Comparison of ENCODE assay signal across 8 cellular contexts in the genomic region with DNA sequence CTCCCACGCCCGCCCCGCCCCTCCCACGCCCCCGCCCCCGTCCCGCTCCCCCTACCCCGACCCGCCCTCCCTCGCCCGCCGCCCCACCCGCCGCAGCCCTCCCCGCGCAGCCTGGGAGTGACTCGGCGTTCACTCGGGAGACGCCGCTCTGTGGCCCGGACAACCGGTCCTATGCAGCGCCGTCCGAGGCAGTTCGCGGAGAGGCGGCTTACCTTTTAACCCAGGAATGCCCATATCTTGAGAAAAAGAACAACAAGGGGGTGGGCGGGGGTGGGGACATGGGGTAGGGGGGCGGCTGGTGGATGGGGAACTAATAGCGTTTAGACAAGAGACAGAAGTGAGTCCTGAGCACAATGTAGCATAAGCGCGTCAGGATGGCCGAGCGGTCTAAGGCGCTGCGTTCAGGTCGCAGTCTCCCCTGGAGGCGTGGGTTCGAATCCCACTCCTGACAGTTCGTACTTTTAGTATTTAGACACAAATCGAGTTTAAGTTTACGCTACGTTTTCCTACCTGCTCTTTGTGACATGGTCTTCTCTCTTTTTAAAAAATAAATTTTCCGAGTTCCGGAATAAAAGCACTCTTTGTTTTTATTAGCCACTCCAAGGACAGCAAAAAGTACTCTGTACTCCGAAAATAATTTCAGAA. TPM values are rescaled to one million over a fixed set of nuclear protein-coding genes. Genes with fewer than 3 reads are reported as not detected.
DNase-seq lines count a peak whose midpoint lies in the region; ATAC-seq and TF ChIP-seq lines count a peak whose summit lies in the region.

No MANE protein-coding gene starts in this region.

- TF ChIP-seq CTCF in AG04449 (IDR thresholded peaks at IDR 0.05; ENCODE audit: insufficient read depth, low read length, missing control alignments) (no peak), kidney epithelial cell (IDR thresholded peaks at IDR 0.05; ENCODE audit: insufficient read depth, low read length, poor library complexity, severe bottlenecking) (no peak)

- no peaks in the 10 kb centered on the region for H3K36me3 ChIP-seq in kidney epithelial cell (ENCODE audit: control insufficient read depth, insufficient read depth, low read length)

- H3K4me3 Mint-ChIP-seq in central memory CD8-positive, alpha-beta T cell = peak overlapping the region; percentile 73

- POLR2A ChIA-PET in AG04449 (lab: Yijun Ruan, JAX) = interaction anchor here (1.2 to 1.5 kb wide), 4 partner anchors 12 to 179 kb away, joined by 3 to 5 read pairs (median 4); no protein-coding TSS in a partner anchor

- H3K4me3 ChIP-seq in AG04449 (ENCODE audit: low read depth, low read length) (peak overlapping the region; percentile 61), kidney epithelial cell (ENCODE audit: low read depth, low read length) (peak overlapping the region; percentile 47)

- H3K27ac Mint-ChIP-seq in central memory CD8-positive, alpha-beta T cell (ENCODE audit: low read depth) = peak overlapping the region; percentile 96

- H3K27me3 ChIP-seq in kidney epithelial cell (ENCODE audit: control insufficient read depth, insufficient read depth, low read length) = no peaks in the 10 kb centered on the region

- CTCF ChIA-PET in AG04449 (lab: Yijun Ruan, JAX) = interaction anchor here (2.8 kb wide), 1 partner anchor 12 kb away, joined by 20 read pairs; no protein-coding TSS in a partner anchor

- ATAC-seq in GM18870 (IDR thresholded peaks at IDR 0.05; ENCODE audit: unreplicated experiment) = peak; percentile 40
- peak; percentile 50 for ATAC-seq in HG03108 (IDR thresholded peaks at IDR 0.05; ENCODE audit: unreplicated experiment)
- peak; percentile 81 to 82 for ATAC-seq in activated CD4-positive, CD25-positive, alpha-beta regulatory T cell treated with anti-CD3 and anti-CD28 coated beads, Interleukin-2, amount 50 U/mL, for 24 hours
- ATAC-seq in central memory CD8-positive, alpha-beta T cell (replicated peaks; ENCODE audit: extremely low read depth, poor library complexity, severe bottlenecking) = peak; percentile 82

- peaks cover 26% of the 10 kb centered on the region for H3K4me1 Mint-ChIP-seq in central memory CD8-positive, alpha-beta T cell

- peaks cover 24% of the 10 kb centered on the region for H3K36me3 Mint-ChIP-seq in central memory CD8-positive, alpha-beta T cell (ENCODE audit: insufficient read depth)

- no peaks in the 10 kb centered on the region for H3K27me3 Mint-ChIP-seq in central memory CD8-positive, alpha-beta T cell

- no peaks in the 10 kb centered on the region for H3K9me3 Mint-ChIP-seq in central memory CD8-positive, alpha-beta T cell

- DNase-seq in AG04449 (ENCODE audit: low read depth, low spot score) (no peak), NCI-H2227 treated with DMSO at 0.1 percent for 48 hours (lab: John Stamatoyannopoulos, UW) (peak; percentile 88), kidney epithelial cell (ENCODE audit: low read depth) (no peak)
- DNase-seq in central memory CD8-positive, alpha-beta T cell (ENCODE audit: low spot score in 2 of 2) = peak; percentile 80 to 87
- peak; percentile 74 to 75 for DNase-seq in stimulated activated CD4-positive, alpha-beta T cell treated with anti-CD3 and anti-CD28 coated beads, Interleukin-15, amount 100 ng/mL, for 48 hours (ENCODE audit: low read depth in 2 of 2)

RNA-seq across cellular contexts. Expression of a gene that starts 17.2 kb away (rescaled TPM):
- total RNA-seq in kidney epithelial cell = 78.1 and 88.5 TPM in 2 replicates

RNA-seq across cellular contexts. Expression of a gene that starts 20.9 kb away (rescaled TPM):
- not detected in 2 replicates for total RNA-seq in kidney epithelial cell

Comparison
In these comparisons a context has a peak if more than half of its experiments do, and no peak if none do; other contexts are left out.
1. DNase-seq: peak in NCI-H2227 treated with DMSO at 0.1 percent for 48 hours (single experiment), central memory CD8-positive, alpha-beta T cell (2 of 2) and stimulated activated CD4-positive, alpha-beta T cell treated with anti-CD3 and anti-CD28 coated beads, Interleukin-15, amount 100 ng/mL, for 48 hours (2 of 2); none in AG04449 (single experiment) and kidney epithelial cell (single experiment).
2. Peak in every context shown above with its lines, with median percentiles within 50 percentile points of each other: ATAC-seq.